8 cellular contexts compared by ENCODE assay signal in the genomic region with DNA sequence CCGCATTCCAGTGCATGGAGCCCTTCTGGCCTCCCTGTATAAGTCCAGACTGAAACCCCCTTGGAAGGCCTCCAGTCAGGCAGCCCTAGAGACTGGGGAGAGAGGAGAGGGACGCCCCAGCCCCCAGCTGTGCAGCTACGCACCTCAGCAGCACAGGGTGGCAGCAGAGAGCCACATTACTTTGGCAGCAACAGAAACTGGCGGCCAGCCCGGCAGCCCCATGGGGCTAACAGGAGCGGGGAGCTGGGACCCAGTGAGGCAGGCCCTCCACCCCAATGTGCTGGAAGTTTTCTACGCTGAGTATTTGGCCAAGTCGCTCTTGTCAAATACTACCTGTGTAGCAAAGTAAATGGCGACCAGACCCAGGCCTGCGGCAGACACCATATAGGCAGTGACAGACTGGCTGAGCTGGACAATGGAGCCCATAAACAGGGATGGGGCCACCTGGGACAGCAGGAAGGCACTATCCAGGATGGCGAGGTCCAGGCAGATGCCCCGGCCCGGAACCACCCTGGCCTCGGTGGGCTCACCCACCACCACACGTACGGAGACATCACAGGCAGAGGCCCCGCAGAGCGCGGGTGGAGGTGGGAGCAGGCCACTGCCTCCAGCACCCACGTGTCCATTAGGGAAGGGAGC. TPM values are rescaled to one million over a fixed set of nuclear protein-coding genes. Genes with fewer than 3 reads are reported as not detected.
A peak's percentile ranks its signal among the peaks of the same experiment; 100 is the strongest.
DNase-seq lines count a peak whose midpoint lies in the region; ATAC-seq lines count a peak whose summit lies in the region.

No MANE protein-coding gene starts in this region.

- peak; percentile 69 for DNase-seq in activated gamma-delta T cell treated with Interleukin-2 at 50 U/mL for 16 hours
- DNase-seq in activated gamma-delta T cell (lab: John Stamatoyannopoulos, UW): no peak
- DNase-seq in NCI-H446 treated with DMSO at 0.1 percent for 48 hours (lab: John Stamatoyannopoulos, UW): peak; percentile 16
- DNase-seq in activated CD8-positive, alpha-beta T cell treated with anti-CD3 and anti-CD28 coated beads, Interleukin-2, amount 10 ng/mL, durations not matched to agents 7 days and 5 days: peak; percentile 82
- DNase-seq in effector memory CD8-positive, alpha-beta T cell: peak; percentile 67 to 79 (median 71)
- peak; percentile 90 for DNase-seq in midbrain (lab: John Stamatoyannopoulos, UW)
- DNase-seq in stimulated activated CD8-positive, alpha-beta memory T cell treated with anti-CD3 and anti-CD28 coated beads, Interleukin-4, amount 100 ng/mL, for 24 hours (ENCODE audit: low read depth): peak; percentile 61

- no peaks in the 10 kb centered on the region for H3K9me3 Mint-ChIP-seq in activated CD8-positive, alpha-beta T cell treated with anti-CD3 and anti-CD28 coated beads, Interleukin-2, amount 10 ng/mL, durations not matched to agents 7 days and 5 days (ENCODE audit: insufficient read depth)
- no peaks in the 10 kb centered on the region for H3K9me3 Mint-ChIP-seq in effector memory CD8-positive, alpha-beta T cell

- H3K36me3 Mint-ChIP-seq in activated CD8-positive, alpha-beta T cell treated with anti-CD3 and anti-CD28 coated beads, Interleukin-2, amount 10 ng/mL, durations not matched to agents 7 days and 5 days (ENCODE audit: low read depth): no peaks in the 10 kb centered on the region
- no peaks in the 10 kb centered on the region for H3K36me3 Mint-ChIP-seq in effector memory CD8-positive, alpha-beta T cell (ENCODE audit: insufficient read depth)

- H3K4me3 Mint-ChIP-seq in activated CD8-positive, alpha-beta T cell treated with anti-CD3 and anti-CD28 coated beads, Interleukin-2, amount 10 ng/mL, durations not matched to agents 7 days and 5 days: no peak overlapping the region
- no peak overlapping the region for H3K4me3 Mint-ChIP-seq in effector memory CD8-positive, alpha-beta T cell

- CTCF ChIA-PET in activated CD8-positive, alpha-beta T cell treated with anti-CD3 and anti-CD28 coated beads, Interleukin-2, amount 10 ng/mL, durations not matched to agents 7 days and 5 days (lab: Charles Lee): interaction anchor here (0.7 to 10.5 kb wide), 65 partner anchors 10 to 447 kb away, joined by 3 to 444 read pairs (median 7); a partner anchor contains a TSS

- peaks cover 5% of the 10 kb centered on the region for H3K27me3 Mint-ChIP-seq in activated CD8-positive, alpha-beta T cell treated with anti-CD3 and anti-CD28 coated beads, Interleukin-2, amount 10 ng/mL, durations not matched to agents 7 days and 5 days (ENCODE audit: low read depth)
- peaks cover 14 to 42% of the 10 kb centered on the region in 2 donors for H3K27me3 Mint-ChIP-seq in effector memory CD8-positive, alpha-beta T cell

- no peak overlapping the region for H3K27ac Mint-ChIP-seq in activated CD8-positive, alpha-beta T cell treated with anti-CD3 and anti-CD28 coated beads, Interleukin-2, amount 10 ng/mL, durations not matched to agents 7 days and 5 days
- H3K27ac Mint-ChIP-seq in effector memory CD8-positive, alpha-beta T cell: no peak overlapping the region

- ATAC-seq in HG03135 (IDR thresholded peaks at IDR 0.05; ENCODE audit: unreplicated experiment): peak; percentile 60
- peak; percentile 93 for ATAC-seq in activated CD8-positive, alpha-beta T cell treated with anti-CD3 and anti-CD28 coated beads, Interleukin-2, amount 10 ng/mL, durations not matched to agents 7 days and 5 days
- peak; percentile 97 for ATAC-seq in effector memory CD8-positive, alpha-beta T cell (replicated peaks)

- POLR2A ChIA-PET in activated CD8-positive, alpha-beta T cell treated with anti-CD3 and anti-CD28 coated beads, Interleukin-2, amount 10 ng/mL, durations not matched to agents 7 days and 5 days (lab: Charles Lee): interaction anchor here (0.6 to 5.8 kb wide), 6 partner anchors 13 to 1171 kb away, joined by 3 to 33 read pairs (median 3); a partner anchor contains a TSS

- no peaks in the 10 kb centered on the region for H3K4me1 Mint-ChIP-seq in activated CD8-positive, alpha-beta T cell treated with anti-CD3 and anti-CD28 coated beads, Interleukin-2, amount 10 ng/mL, durations not matched to agents 7 days and 5 days (ENCODE audit: low read depth)
- peaks cover 0 to 5% of the 10 kb centered on the region in 2 donors for H3K4me1 Mint-ChIP-seq in effector memory CD8-positive, alpha-beta T cell (ENCODE audit: low read depth in 2 of 2)

RNA-seq across cellular contexts. Expression of a gene that starts 21.2 kb away (rescaled TPM):
- total RNA-seq in activated CD8-positive, alpha-beta T cell treated with anti-CD3 and anti-CD28 coated beads, Interleukin-2, amount 10 ng/mL, durations not matched to agents 7 days and 5 days: under 1 TPM; 0.18 to 0.21 TPM

RNA-seq across cellular contexts. Expression of a gene that starts 27.3 kb away (rescaled TPM):
- 10 to 100 TPM; 95.2 to 97.5 TPM for total RNA-seq in activated CD8-positive, alpha-beta T cell treated with anti-CD3 and anti-CD28 coated beads, Interleukin-2, amount 10 ng/mL, durations not matched to agents 7 days and 5 days
